In genomic region chr16:70740174-70740918, GRCh38 we compare ENCODE assay signal across 12 cellular contexts. TPM values are rescaled to one million over a fixed set of nuclear protein-coding genes. Genes with fewer than 3 reads are reported as not detected.
DNase-seq lines count a peak whose midpoint lies in the region; ATAC-seq and TF ChIP-seq lines count a peak whose summit lies in the region.
"Had no signal": no experiment of that assay in that cellular context is flagged by ENCODE, and none has a peak within 500 bp of the region (broad histone marks: within the 10 kb centered on the region; RNA-seq: fewer than 3 reads in every experiment).

No MANE protein-coding gene starts in this region.

- H3K9me3 ChIP-seq in lower lobe of right lung, result no peaks in the 10 kb centered on the region
- H3K9me3 ChIP-seq in stomach smooth muscle (ENCODE audit: control insufficient read depth in 2 of 2, low read length in 2 of 2), result no peaks in the 10 kb centered on the region
- H3K9me3 ChIP-seq in aorta (ENCODE audit: control insufficient read depth, low read length), result no peaks in the 10 kb centered on the region
- H3K9me3 ChIP-seq: ascending aorta, gastroesophageal sphincter had no signal

- CTCF ChIA-PET in activated CD8-positive, alpha-beta memory T cell treated with anti-CD3 and anti-CD28 coated beads, Interleukin-2, amount 10 ng/mL, durations not matched to agents 7 days and 5 days (lab: Charles Lee), result no interaction called here

- H3K27me3 ChIP-seq in lower lobe of right lung (ENCODE audit: low read depth) (no peaks in the 10 kb centered on the region), stomach smooth muscle (ENCODE audit: control insufficient read depth in 1 of 2, insufficient read depth in 2 of 2, low read length in 2 of 2) (no peaks in the 10 kb centered on the region), aorta (ENCODE audit: control insufficient read depth in 1 of 2, insufficient read depth in 2 of 2, low read length in 1 of 2) (no peaks in the 10 kb centered on the region)
- H3K27me3 ChIP-seq: ascending aorta, gastroesophageal sphincter had no signal

- H3K36me3 ChIP-seq in lower lobe of right lung, result peaks cover 34% of the 10 kb centered on the region
- H3K36me3 ChIP-seq in stomach smooth muscle (ENCODE audit: control insufficient read depth in 2 of 2, insufficient read depth in 2 of 2, low read length in 2 of 2), result peaks cover 0 to 2% of the 10 kb centered on the region in 2 donors
- no peaks in the 10 kb centered on the region for H3K36me3 ChIP-seq in aorta (ENCODE audit: control insufficient read depth in 1 of 2, insufficient read depth in 2 of 2, low read length in 1 of 2)

- H3K36me3 Mint-ChIP-seq in activated CD8-positive, alpha-beta memory T cell treated with anti-CD3 and anti-CD28 coated beads, Interleukin-2, amount 10 ng/mL, durations not matched to agents 7 days and 5 days, result peaks cover 18% of the 10 kb centered on the region
- peaks cover 33% of the 10 kb centered on the region for H3K36me3 Mint-ChIP-seq in activated naive CD8-positive, alpha-beta T cell treated with anti-CD3 and anti-CD28 coated beads for 36 hours

- no peaks in the 10 kb centered on the region for H3K27me3 Mint-ChIP-seq in activated CD8-positive, alpha-beta memory T cell treated with anti-CD3 and anti-CD28 coated beads, Interleukin-2, amount 10 ng/mL, durations not matched to agents 7 days and 5 days
- no peaks in the 10 kb centered on the region for H3K27me3 Mint-ChIP-seq in activated naive CD8-positive, alpha-beta T cell treated with anti-CD3 and anti-CD28 coated beads for 36 hours

- H3K9me3 Mint-ChIP-seq in activated CD8-positive, alpha-beta memory T cell treated with anti-CD3 and anti-CD28 coated beads, Interleukin-2, amount 10 ng/mL, durations not matched to agents 7 days and 5 days (ENCODE audit: low read depth), result no peaks in the 10 kb centered on the region
- H3K9me3 Mint-ChIP-seq in activated naive CD8-positive, alpha-beta T cell treated with anti-CD3 and anti-CD28 coated beads for 36 hours, result peaks cover 4% of the 10 kb centered on the region

- DNase-seq in activated CD8-positive, alpha-beta memory T cell treated with anti-CD3 and anti-CD28 coated beads, Interleukin-2, amount 10 ng/mL, durations not matched to agents 7 days and 5 days, result no peak
- DNase-seq in activated CD8-positive, alpha-beta memory T cell treated with anti-CD3 and anti-CD28 coated beads for 24 hours, result no peak
- no peak for DNase-seq in activated naive CD8-positive, alpha-beta T cell treated with anti-CD3 and anti-CD28 coated beads for 36 hours
- DNase-seq in lower lobe of right lung (no peak), HuH-7.5 (ENCODE audit: low spot score) (no peak), CD1c-positive myeloid dendritic cell (ENCODE audit: extremely low spot score) (no peak), aorta (no peak)
- DNase-seq: ACHN; effector CD8-positive, alpha-beta T cell had no signal

- no peak overlapping the region for H3K9ac ChIP-seq in stomach smooth muscle (ENCODE audit: low read length in 2 of 2)

- H3K4me3 Mint-ChIP-seq in activated CD8-positive, alpha-beta memory T cell treated with anti-CD3 and anti-CD28 coated beads, Interleukin-2, amount 10 ng/mL, durations not matched to agents 7 days and 5 days, result no peak overlapping the region
- no peak overlapping the region for H3K4me3 Mint-ChIP-seq in activated naive CD8-positive, alpha-beta T cell treated with anti-CD3 and anti-CD28 coated beads for 36 hours

- TF ChIP-seq CTCF in lower lobe of right lung (IDR thresholded peaks at IDR 0.05), result no peak

- H3K4me3 ChIP-seq in lower lobe of right lung (no peak overlapping the region), stomach smooth muscle (ENCODE audit: low read length in 2 of 2) (no peak overlapping the region), aorta (ENCODE audit: low read length in 2 of 2) (no peak overlapping the region)
- H3K4me3 ChIP-seq: ascending aorta, gastroesophageal sphincter had no signal

- H3K27ac Mint-ChIP-seq in activated CD8-positive, alpha-beta memory T cell treated with anti-CD3 and anti-CD28 coated beads, Interleukin-2, amount 10 ng/mL, durations not matched to agents 7 days and 5 days, result peak overlapping the region; percentile 43
- peak overlapping the region; percentile 99 for H3K27ac Mint-ChIP-seq in activated naive CD8-positive, alpha-beta T cell treated with anti-CD3 and anti-CD28 coated beads for 36 hours

- intact Hi-C loops in lower lobe of right lung (cut with DNase I), result no loop called here
- intact Hi-C loops in aorta (cut with DNase I), result no loop called here

- WGBS in aorta, 2 donors, result 88 to 89% methylated on average over 16 of the region's 16 CpGs

- peaks cover 66% of the 10 kb centered on the region for H3K4me1 ChIP-seq in lower lobe of right lung
- H3K4me1 ChIP-seq in stomach smooth muscle (ENCODE audit: control insufficient read depth, insufficient read depth, low read length), result peaks cover 51% of the 10 kb centered on the region
- H3K4me1 ChIP-seq in aorta (ENCODE audit: control insufficient read depth in 1 of 2, insufficient read depth in 2 of 2, low read length in 2 of 2), result no peaks in the 10 kb centered on the region

- H3K27ac ChIP-seq in lower lobe of right lung, result peak overlapping the region; percentile 59
- peak overlapping the region; percentile 2 for H3K27ac ChIP-seq in stomach smooth muscle (ENCODE audit: low read length)
- no peak overlapping the region for H3K27ac ChIP-seq in aorta (ENCODE audit: low read depth in 1 of 2, low read length in 2 of 2)
- H3K27ac ChIP-seq: ascending aorta had no signal

- no peak for ATAC-seq in activated CD8-positive, alpha-beta memory T cell treated with anti-CD3 and anti-CD28 coated beads, Interleukin-2, amount 10 ng/mL, durations not matched to agents 7 days and 5 days
- no peak for ATAC-seq in lower lobe of right lung
- ATAC-seq in aorta (ENCODE audit: low FRiP score), result no peak
- ATAC-seq: gastroesophageal sphincter had no signal

- H3K4me1 Mint-ChIP-seq in activated CD8-positive, alpha-beta memory T cell treated with anti-CD3 and anti-CD28 coated beads, Interleukin-2, amount 10 ng/mL, durations not matched to agents 7 days and 5 days, result peaks cover 43% of the 10 kb centered on the region
- H3K4me1 Mint-ChIP-seq in activated naive CD8-positive, alpha-beta T cell treated with anti-CD3 and anti-CD28 coated beads for 36 hours, result peaks cover 65% of the 10 kb centered on the region

RNA-seq across cellular contexts. Expression of gene MTSS2, which starts 54.5 kb away (rescaled TPM):
- total RNA-seq in activated CD8-positive, alpha-beta memory T cell treated with anti-CD3 and anti-CD28 coated beads, Interleukin-2, amount 10 ng/mL, durations not matched to agents 7 days and 5 days, result 1 to 10 TPM; 1.4 to 1.7 TPM
- 1 to 10 TPM; 6.9 to 9.2 TPM for total RNA-seq in activated naive CD8-positive, alpha-beta T cell treated with anti-CD3 and anti-CD28 coated beads for 36 hours
- 60.8 TPM for total RNA-seq in lower lobe of right lung
- 10 to 100 TPM; 65.7 to 87.4 TPM for total RNA-seq in aorta
- 10 to 100 TPM; 22.0 to 33.4 TPM for polyA plus RNA-seq in aorta

Comparison
In these comparisons a context has a peak if more than half of its experiments do, and no peak if none do; other contexts are left out.
1. H3K27ac ChIP-seq: peak in lower lobe of right lung (single experiment) and stomach smooth muscle (single experiment); none in aorta (0 of 2).